ENCODE assay signal across 8 cellular contexts in genomic region chr11:83063073-83063754, GRCh38. TPM values are rescaled to one million over a fixed set of nuclear protein-coding genes. Genes with fewer than 3 reads are reported as not detected.
A peak's percentile ranks its signal among the peaks of the same experiment; 100 is the strongest.
DNase-seq lines count a peak whose midpoint lies in the region; ATAC-seq and TF ChIP-seq lines count a peak whose summit lies in the region.

No MANE protein-coding gene starts in this region.

- H3K4me1 Mint-ChIP-seq in CD14-positive monocyte: peaks cover 10% of the 10 kb centered on the region
- H3K4me1 Mint-ChIP-seq in activated B cell treated with CpG ODN at 0.5 μM for 24 hours: peaks cover 94% of the 10 kb centered on the region
- H3K4me1 Mint-ChIP-seq in type B pancreatic cell (ENCODE audit: unreplicated experiment): peaks cover 8% of the 10 kb centered on the region

- ATAC-seq in GM19035 (IDR thresholded peaks at IDR 0.05; ENCODE audit: unreplicated experiment): peak; percentile 64
- ATAC-seq in HG03097 (IDR thresholded peaks at IDR 0.05; ENCODE audit: low FRiP score, unreplicated experiment): peak; percentile 67
- ATAC-seq in activated B cell treated with CpG ODN at 0.5 μM for 24 hours (ENCODE audit: low read depth): peak; percentile 72

- H3K27ac Mint-ChIP-seq in CD14-positive monocyte (peak overlapping the region in 2 of 7 donors; percentile 20 to 77), activated B cell treated with CpG ODN at 0.5 μM for 24 hours (no peak overlapping the region), type B pancreatic cell (peak overlapping the region; percentile 82)

- WGBS in prostate gland: 19% methylated on average over 7 of the region's 7 CpGs

- H3K36me3 Mint-ChIP-seq in CD14-positive monocyte: no peaks in the 10 kb centered on the region
- peaks cover 58% of the 10 kb centered on the region for H3K36me3 Mint-ChIP-seq in activated B cell treated with CpG ODN at 0.5 μM for 24 hours (ENCODE audit: low read depth)
- peaks cover 7% of the 10 kb centered on the region for H3K36me3 Mint-ChIP-seq in type B pancreatic cell

- no peaks in the 10 kb centered on the region for H3K27me3 ChIP-seq in prostate gland (replicated peaks; ENCODE audit: insufficient read depth)

- H3K9me3 Mint-ChIP-seq in CD14-positive monocyte (peaks cover 0 to 5% (median 2%) of the 10 kb centered on the region in 7 donors), activated B cell treated with CpG ODN at 0.5 μM for 24 hours (peaks cover 8% of the 10 kb centered on the region), type B pancreatic cell (no peaks in the 10 kb centered on the region)

- H3K27me3 Mint-ChIP-seq in CD14-positive monocyte (ENCODE audit: low read depth in 3 of 3) (peaks cover 9 to 12% (median 11%) of the 10 kb centered on the region in 3 donors), activated B cell treated with CpG ODN at 0.5 μM for 24 hours (no peaks in the 10 kb centered on the region), type B pancreatic cell (no peaks in the 10 kb centered on the region)

- TF ChIP-seq POLR2A in prostate gland (IDR thresholded peaks at IDR 0.05): no peak

- POLR2A ChIA-PET in activated B cell treated with CpG ODN at 0.5 μM for 24 hours (lab: Charles Lee): interaction anchor here (0.6 to 5.7 kb wide), 36 partner anchors 9 to 223 kb away, joined by 3 to 126 read pairs (median 8); partner anchors contain the start of genes ANKRD42, CCDC90B, DDIAS and PCF11

- no peak overlapping the region for H3K27ac ChIP-seq in prostate gland

- no peak overlapping the region for H3K4me3 ChIP-seq in prostate gland

- H3K4me1 ChIP-seq in prostate gland (replicated peaks): no peaks in the 10 kb centered on the region

- TF ChIP-seq CTCF in CD14-positive monocyte (IDR thresholded peaks at IDR 0.05): no peak
- TF ChIP-seq CTCF in activated B cell treated with CpG ODN at 0.5 μM for 24 hours (IDR thresholded peaks at IDR 0.05): no peak
- TF ChIP-seq CTCF in type B pancreatic cell (conservative IDR thresholded peaks at IDR 0.05): no peak
- no peak for TF ChIP-seq CTCF in prostate gland (IDR thresholded peaks at IDR 0.05)

- DNase-seq in CD14-positive monocyte (ENCODE audit: low spot score) (no peak), activated B cell treated with CpG ODN at 0.5 μM for 24 hours (no peak), hepatic stellate cell (ENCODE audit: low spot score) (peak; percentile 42), type B pancreatic cell (ENCODE audit: extremely low spot score, unreplicated experiment) (no peak), prostate gland (ENCODE audit: low spot score) (no peak), DMS 273 (lab: John Stamatoyannopoulos, UW; ENCODE audit: unreplicated experiment) (no peak)

- no peaks in the 10 kb centered on the region for H3K36me3 ChIP-seq in prostate gland

- CTCF ChIA-PET in activated B cell treated with CpG ODN at 0.5 μM for 24 hours (lab: Charles Lee): interaction anchor here (0.8 to 2.7 kb wide), 4 partner anchors 9 to 163 kb away, joined by 3 to 10 read pairs (median 4); partner anchors contain the start of genes PRCP and RAB30

- H3K9me3 ChIP-seq in prostate gland: no peaks in the 10 kb centered on the region

- H3K4me3 Mint-ChIP-seq in CD14-positive monocyte (peak overlapping the region; percentile 49 to 55), activated B cell treated with CpG ODN at 0.5 μM for 24 hours (peak overlapping the region; percentile 87), type B pancreatic cell (no peak overlapping the region)

- intact Hi-C loops in CD14-positive monocyte (cut with micrococcal nuclease): loop anchor here in 1 of 2 donors (10.0 kb wide), 1 partner anchor 148 kb away; no protein-coding TSS in a partner anchor
- intact Hi-C loops in activated B cell treated with CpG ODN at 0.5 μM for 24 hours (cut with micrococcal nuclease): loop anchor here (1.0 to 2.0 kb wide), 9 partner anchors 8 to 224 kb away; partner anchors contain the start of genes ANKRD42, CCDC90B, DDIAS and RAB30
- intact Hi-C loops in prostate gland (cut with DNase I): loop anchor here (10.0 kb wide), 1 partner anchor 78 kb away; no protein-coding TSS in a partner anchor

RNA-seq across cellular contexts. Expression of gene RAB30, which starts 8.5 kb away (rescaled TPM):
- polyA plus RNA-seq in CD14-positive monocyte: under 1 TPM; 0.54 to 0.67 TPM
- total RNA-seq in activated B cell treated with CpG ODN at 0.5 μM for 24 hours (160 and 173 TPM in 2 replicates), type B pancreatic cell (ENCODE audit: low replicate concordance) (10.0 and 13.8 TPM in 2 replicates), prostate gland (10 to 100 TPM; 13.3 to 15.9 TPM)
